11 cellular contexts compared by ENCODE assay signal in genomic region chr22:29719894-29720645, GRCh38. TPM values are rescaled to one million over a fixed set of nuclear protein-coding genes. Genes with fewer than 3 reads are reported as not detected.
DNase-seq lines count a peak whose midpoint lies in the region; ATAC-seq lines count a peak whose summit lies in the region.
"Had no signal": no experiment of that assay in that cellular context is flagged by ENCODE, and none has a peak within 500 bp of the region (broad histone marks: within the 10 kb centered on the region; RNA-seq: fewer than 3 reads in every experiment).

Gene CABP7, plus strand, starts transcription at chr22:29720003. Its CDS starts 422 bp downstream, at chr22:29720425.

- H2BK5ac ChIP-seq in mesendoderm (ENCODE audit: low read length) = no peak within 1 kb of the TSS

- H3K4ac ChIP-seq in mesendoderm (ENCODE audit: low read depth, low read length) = no peak within 1 kb of the TSS

- DNase-seq in D341Med (ENCODE audit: low spot score) = peak; percentile 82
- peak; percentile 43 for DNase-seq in adipocyte (ENCODE audit: low read depth)
- DNase-seq in mesendoderm = no peak
- DNase-seq in NCI-H1694 treated with DMSO at 0.1 percent for 48 hours (lab: John Stamatoyannopoulos, UW) = no peak
- DNase-seq: effector memory CD4-positive, alpha-beta T cell; GF-D8; NCI-H1930 had no signal

- no peak within 1 kb of the TSS for H4K5ac ChIP-seq in mesendoderm (ENCODE audit: low read length)

- H4K8ac ChIP-seq in mesendoderm (ENCODE audit: low read depth, low read length) = no peak within 1 kb of the TSS

- no peak within 1 kb of the TSS for H2BK120ac ChIP-seq in mesendoderm (ENCODE audit: low read depth, low read length)

- no peaks in the 10 kb centered on the region for H3K9me3 ChIP-seq in BLaER1 treated with 17β-estradiol and CSF1 and Interleukin-3, amounts not matched to agents 10 nM and 100 nM (replicated peaks in 1 of 11)
- no peaks in the 10 kb centered on the region for H3K9me3 ChIP-seq in adipocyte (ENCODE audit: control insufficient read depth, low read length)

- no peak within 1 kb of the TSS for H3K18ac ChIP-seq in mesendoderm (ENCODE audit: low read length)

- H3K4me2 ChIP-seq in BLaER1 treated with 17β-estradiol and CSF1 and Interleukin-3, amounts not matched to agents 10 nM and 100 nM = peak within 1 kb of the TSS; percentile 76 to 89 (median 86)
- H3K4me2 ChIP-seq in mesendoderm (ENCODE audit: low read length) = no peak within 1 kb of the TSS

- no peak within 1 kb of the TSS for H3K56ac ChIP-seq in mesendoderm (ENCODE audit: low read length)

- H3K4me1 ChIP-seq in BLaER1 treated with 17β-estradiol and CSF1 and Interleukin-3, amounts not matched to agents 10 nM and 100 nM = peaks cover 0 to 14% (median 4%) of the 10 kb centered on the region in 10 experiments; a peak in 6 of 20 replicates
- H3K4me1 ChIP-seq in adipocyte (ENCODE audit: control insufficient read depth, insufficient read depth, low read length) = no peaks in the 10 kb centered on the region
- no peaks in the 10 kb centered on the region for H3K4me1 ChIP-seq in mesendoderm (ENCODE audit: control insufficient read depth, low read depth, low read length)

- peak within 1 kb of the TSS in 2 of 11 experiments; percentile 6 to 44; a peak in 1 of 22 replicates for H3K9ac ChIP-seq in BLaER1 treated with 17β-estradiol and CSF1 and Interleukin-3, amounts not matched to agents 10 nM and 100 nM
- H3K9ac ChIP-seq in adipocyte (ENCODE audit: low read length) (no peak within 1 kb of the TSS), mesendoderm (ENCODE audit: low read length) (no peak within 1 kb of the TSS)

- H3K36me3 ChIP-seq in BLaER1 treated with 17β-estradiol and CSF1 and Interleukin-3, amounts not matched to agents 10 nM and 100 nM = no peaks in the 10 kb centered on the region
- H3K36me3 ChIP-seq in adipocyte (ENCODE audit: control insufficient read depth, insufficient read depth, low read length, severe bottlenecking) (no peaks in the 10 kb centered on the region), mesendoderm (ENCODE audit: control insufficient read depth, insufficient read depth, low read length) (no peaks in the 10 kb centered on the region)

- H2BK15ac ChIP-seq in mesendoderm (replicated peaks; ENCODE audit: low read depth) = no peak within 1 kb of the TSS

- H4K20me1 ChIP-seq in BLaER1 treated with 17β-estradiol and CSF1 and Interleukin-3, amounts not matched to agents 10 nM and 100 nM = peaks cover 0 to 95% (median 31%) of the 10 kb centered on the region in 11 experiments; a peak in 14 of 22 replicates

- ATAC-seq in HG03521 (IDR thresholded peaks at IDR 0.05; ENCODE audit: unreplicated experiment) = no peak
- ATAC-seq in GM21737 (IDR thresholded peaks at IDR 0.05; ENCODE audit: unreplicated experiment) = no peak

- H3K4me3 ChIP-seq in BLaER1 treated with 17β-estradiol and CSF1 and Interleukin-3, amounts not matched to agents 10 nM and 100 nM = peak within 1 kb of the TSS; percentile 28 to 66 (median 53); a peak in 17 of 20 replicates
- H3K4me3 ChIP-seq in adipocyte (ENCODE audit: low read length) = no peak within 1 kb of the TSS
- no peak within 1 kb of the TSS for H3K4me3 ChIP-seq in mesendoderm (ENCODE audit: low read length)
- H3K4me3 ChIP-seq: SK-N-MC had no signal

- H3K23ac ChIP-seq in mesendoderm (ENCODE audit: low read length) = peak within 1 kb of the TSS; percentile 80

- H3K79me2 ChIP-seq in mesendoderm (ENCODE audit: control insufficient read depth, insufficient read depth, low read length) = no peaks in the 10 kb centered on the region

- peaks cover 71 to 100% (median 96%) of the 10 kb centered on the region in 11 experiments for H3K27me3 ChIP-seq in BLaER1 treated with 17β-estradiol and CSF1 and Interleukin-3, amounts not matched to agents 10 nM and 100 nM
- H3K27me3 ChIP-seq in adipocyte (replicated peaks; ENCODE audit: control insufficient read depth, insufficient read depth, low read length) (peaks cover 58% of the 10 kb centered on the region), mesendoderm (ENCODE audit: insufficient read depth, low read length, poor library complexity) (peaks cover 22% of the 10 kb centered on the region)

- H3K27ac ChIP-seq in BLaER1 treated with 17β-estradiol and CSF1 and Interleukin-3, amounts not matched to agents 10 nM and 100 nM = no peak within 1 kb of the TSS
- H3K27ac ChIP-seq in mesendoderm (ENCODE audit: low read depth, low read length) = no peak within 1 kb of the TSS
- H3K27ac ChIP-seq: SK-N-MC had no signal

- no CpG with 5 or more reads among the region's 116 CpGs for WGBS in mesendoderm (ENCODE audit: extremely low coverage, insufficient coverage, low lambda C conversion rate)

- H2AK5ac ChIP-seq in mesendoderm (ENCODE audit: low read length) = no peak within 1 kb of the TSS

- no peaks in the 10 kb centered on the region for H3K79me1 ChIP-seq in mesendoderm (ENCODE audit: low read length)

RNA-seq across cellular contexts. Expression of gene CABP7, which starts in this region (rescaled TPM):
- 0.03 TPM for polyA plus RNA-seq in mesendoderm (2013, experiment 1 of 2)
- polyA plus RNA-seq in mesendoderm (2013, experiment 2 of 2) = 0.01 TPM

Comparison
In these comparisons a context has a peak if more than half of its experiments do, and no peak if none do; other contexts are left out.
1. H3K4me3 ChIP-seq: peak in BLaER1 treated with 17β-estradiol and CSF1 and Interleukin-3, amounts not matched to agents 10 nM and 100 nM (10 of 10); none in adipocyte (single experiment) and mesendoderm (single experiment).
2. DNase-seq: peak in D341Med (single experiment) and adipocyte (single experiment); none in mesendoderm (single experiment) and NCI-H1694 treated with DMSO at 0.1 percent for 48 hours (single experiment).